9 cellular contexts compared by ENCODE assay signal in genomic region chr19:55546822-55547614, GRCh38. TPM values are rescaled to one million over a fixed set of nuclear protein-coding genes. Genes with fewer than 3 reads are reported as not detected.
DNase-seq lines count a peak whose midpoint lies in the region; ATAC-seq and TF ChIP-seq lines count a peak whose summit lies in the region.
"Had no signal": no experiment of that assay in that cellular context is flagged by ENCODE, and none has a peak within 500 bp of the region (broad histone marks: within the 10 kb centered on the region; RNA-seq: fewer than 3 reads in every experiment).

No MANE protein-coding gene starts in this region.

- H3K27ac Mint-ChIP-seq in nephron = peak overlapping the region; percentile 25 to 54 (median 33)

- DNase-seq in AG20443 (ENCODE audit: low spot score) = peak; percentile 75
- peak; percentile 5 for DNase-seq in NCI-H2029 treated with DMSO at 0.1 percent for 48 hours (lab: John Stamatoyannopoulos, UW)
- DNase-seq in esophagus muscularis mucosa (ENCODE audit: extremely low spot score) = peak; percentile 92
- DNase-seq in spleen = no peak
- DNase-seq in dedifferentiated amniotic fluid mesenchymal stem cell (ENCODE audit: extremely low spot score) = no peak
- DNase-seq in OCI-M1 (lab: John Stamatoyannopoulos, UW) = no peak

- no peak for ATAC-seq in GM18870 (IDR thresholded peaks at IDR 0.05; ENCODE audit: unreplicated experiment)

- TF ChIP-seq POLR2A in esophagus muscularis mucosa (IDR thresholded peaks at IDR 0.05; ENCODE audit: low read depth) (no peak), spleen (IDR thresholded peaks at IDR 0.05) (no peak)

- WGBS in esophagus muscularis mucosa = 18% methylated on average over 14 of the region's 17 CpGs
- WGBS in spleen, 5 donors = 14 to 19% (median 18%) methylated on average over 13 to 17 of the region's 17 CpGs

- H3K27me3 Mint-ChIP-seq in nephron (ENCODE audit: low read depth) = peaks cover 28% of the 10 kb centered on the region

- no peak for TF ChIP-seq EP300 in esophagus muscularis mucosa (IDR thresholded peaks at IDR 0.05)

- peaks cover 31% of the 10 kb centered on the region for H3K4me1 Mint-ChIP-seq in nephron

- H3K4me1 ChIP-seq in esophagus muscularis mucosa (peaks cover 23 to 36% (median 31%) of the 10 kb centered on the region in 4 donors), spleen (peaks cover 0 to 7% (median 0%) of the 10 kb centered on the region in 6 donors)

- peak overlapping the region; percentile 62 to 74 (median 66) for H3K27ac ChIP-seq in esophagus muscularis mucosa (replicated peaks in 1 of 4)
- peak overlapping the region in 1 of 8 donors; percentile 13 for H3K27ac ChIP-seq in spleen
- H3K27ac ChIP-seq: HL-60 had no signal

- no peak overlapping the region for H3K4me3 Mint-ChIP-seq in nephron

- H3K4me3 ChIP-seq in esophagus muscularis mucosa (no peak overlapping the region), spleen (no peak overlapping the region)

- H3K9me3 ChIP-seq in esophagus muscularis mucosa (no peaks in the 10 kb centered on the region), spleen (no peaks in the 10 kb centered on the region)

- no peaks in the 10 kb centered on the region for H3K36me3 Mint-ChIP-seq in nephron (ENCODE audit: low read depth)

- peaks cover 3% of the 10 kb centered on the region for H3K9me3 Mint-ChIP-seq in nephron

- TF ChIP-seq CTCF in esophagus muscularis mucosa (IDR thresholded peaks at IDR 0.05) (no peak), nephron (IDR thresholded peaks at IDR 0.05; ENCODE audit: unreplicated experiment in 3 of 3) (no peak), spleen (IDR thresholded peaks at IDR 0.05 in 8 of 11, conservative IDR thresholded peaks at IDR 0.05 in 3 of 11) (no peak)

- H3K27me3 ChIP-seq in esophagus muscularis mucosa = peaks cover 0 to 75% (median 14%) of the 10 kb centered on the region in 4 donors
- peaks cover 0 to 76% (median 9%) of the 10 kb centered on the region in 7 donors for H3K27me3 ChIP-seq in spleen (replicated peaks in 1 of 7)

- H3K36me3 ChIP-seq in esophagus muscularis mucosa (no peaks in the 10 kb centered on the region), spleen (no peaks in the 10 kb centered on the region)

- intact Hi-C loops in esophagus muscularis mucosa (cut with DNase I) = no loop called here
- intact Hi-C loops in spleen (cut with DNase I; ENCODE audit: low total_unique reads) = no loop called here

RNA-seq across cellular contexts. Expression of gene SBK3, which starts 1.7 kb away (rescaled TPM):
- total RNA-seq in esophagus muscularis mucosa (1 to 10 TPM in 2 of 4 donors, under 1 TPM in 1, not detected in 1; 0.83 to 1.5 (median 1.5) TPM), spleen (not detected)
- not detected for polyA plus RNA-seq in spleen

RNA-seq across cellular contexts. Expression of gene SBK2, which starts 10.1 kb away (rescaled TPM):
- total RNA-seq in esophagus muscularis mucosa = not detected
- total RNA-seq in spleen = not detected
- not detected for polyA plus RNA-seq in spleen

RNA-seq across cellular contexts. Expression of gene ZNF579, which starts 33.6 kb away (rescaled TPM):
- total RNA-seq in esophagus muscularis mucosa = 10 to 100 TPM in 1 of 4 donors, 1 to 10 TPM in 3; 4.2 to 11.1 (median 8.1) TPM
- 10 to 100 TPM in 2 of 7 donors, 1 to 10 TPM in 4, under 1 TPM in 1; 0.72 to 10.6 (median 6.5) TPM for total RNA-seq in spleen
- 1 to 10 TPM; 2.8 to 6.9 (median 3.4) TPM for polyA plus RNA-seq in spleen

RNA-seq across cellular contexts. Expression of gene FIZ1, which starts 52.3 kb away (rescaled TPM):
- total RNA-seq in esophagus muscularis mucosa (10 to 100 TPM in 2 of 4 donors, 1 to 10 TPM in 2; 8.3 to 17.3 (median 11.4) TPM), spleen (10 to 100 TPM in 5 of 7 donors, 1 to 10 TPM in 2; 7.6 to 17.3 (median 11.4) TPM)
- 10 to 100 TPM in 1 of 3 donors, 1 to 10 TPM in 2; 5.1 to 11.5 (median 7.8) TPM for polyA plus RNA-seq in spleen

RNA-seq across cellular contexts. Expression of gene ZNF524, which starts 53.1 kb away (rescaled TPM):
- total RNA-seq in esophagus muscularis mucosa = 10 to 100 TPM; 20.5 to 36.2 (median 27.9) TPM
- total RNA-seq in spleen = 10 to 100 TPM; 19.7 to 42.5 (median 23.9) TPM
- polyA plus RNA-seq in spleen = 10 to 100 TPM; 33.3 to 57.8 (median 39.2) TPM

Comparison
In these comparisons a context has a peak if more than half of its experiments do, and no peak if none do; other contexts are left out.
1. DNase-seq: peak in AG20443 (single experiment), NCI-H2029 treated with DMSO at 0.1 percent for 48 hours (single experiment) and esophagus muscularis mucosa (single experiment); none in spleen (single experiment), dedifferentiated amniotic fluid mesenchymal stem cell (single experiment) and OCI-M1 (single experiment).